ENCODE assay signal across 3 cellular contexts in the genomic region with DNA sequence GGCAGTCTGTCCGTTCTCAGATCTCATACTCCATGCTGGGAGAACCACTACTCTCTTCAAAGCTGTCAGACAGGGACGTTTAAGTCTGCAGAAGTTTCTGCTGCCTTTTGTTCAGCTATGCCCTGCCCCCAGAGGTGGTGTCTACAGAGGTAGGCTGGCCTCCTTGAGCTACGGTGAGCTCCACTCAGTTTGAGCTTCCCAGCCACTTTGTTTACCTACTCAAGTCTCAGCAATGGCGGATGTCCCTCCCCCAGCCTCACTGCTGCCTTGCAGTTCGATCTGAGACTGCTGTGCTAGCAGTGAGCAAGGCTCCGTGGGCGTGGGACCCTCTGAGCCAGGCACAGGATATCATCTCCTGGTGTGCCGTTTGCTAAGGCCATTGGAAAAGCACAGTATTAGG. TPM values are rescaled to one million over a fixed set of nuclear protein-coding genes. Genes with fewer than 3 reads are reported as not detected.
"Had no signal": no experiment of that assay in that cellular context is flagged by ENCODE, and none has a peak within 500 bp of the region (broad histone marks: within the 10 kb centered on the region; RNA-seq: fewer than 3 reads in every experiment).

No MANE protein-coding gene starts in this region.

RNA-seq across cellular contexts. Expression of gene TMEM163, which starts 33.2 kb away (rescaled TPM):
- total RNA-seq: M059J, SJSA1 had no signal
- polyA plus RNA-seq: SK-N-SH had no signal
